In the genomic region with DNA sequence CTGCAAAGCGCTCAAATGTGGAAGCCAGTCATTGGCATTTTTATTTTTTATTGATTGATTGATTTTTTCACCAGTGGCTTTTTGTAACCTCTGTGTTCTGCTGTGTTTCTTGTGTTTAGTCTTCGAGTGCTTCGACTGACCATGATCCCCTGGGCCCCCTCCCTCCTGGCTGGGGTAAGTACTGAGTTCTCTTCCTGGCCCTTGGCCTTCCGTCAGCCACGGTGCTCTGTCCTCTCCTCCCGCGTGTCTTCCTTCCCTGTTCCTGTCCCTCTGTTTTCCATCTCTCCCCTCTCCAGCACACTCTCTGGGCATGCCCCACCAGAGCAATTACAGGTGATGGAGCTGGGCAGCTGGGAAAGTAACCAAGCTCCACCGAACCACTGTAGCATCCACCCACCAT, we compare ENCODE assay signal across 11 cellular contexts. TPM values are rescaled to one million over a fixed set of nuclear protein-coding genes. Genes with fewer than 3 reads are reported as not detected.
DNase-seq lines count a peak whose midpoint lies in the region; ATAC-seq and TF ChIP-seq lines count a peak whose summit lies in the region.
"Had no signal": no experiment of that assay in that cellular context is flagged by ENCODE, and none has a peak within 500 bp of the region (broad histone marks: within the 10 kb centered on the region; RNA-seq: fewer than 3 reads in every experiment).

No MANE protein-coding gene starts in this region.

- H3K27me3 ChIP-seq in fibroblast of lung (ENCODE audit: control insufficient read depth, insufficient read depth, low read length) (no peaks in the 10 kb centered on the region), neural progenitor cell (no peaks in the 10 kb centered on the region), transverse colon (no peaks in the 10 kb centered on the region)

- CTCF ChIA-PET in activated naive CD4-positive, alpha-beta T cell treated with anti-CD3 and anti-CD28 coated beads for 36 hours (lab: Charles Lee) = no interaction called here

- intact Hi-C loops in activated naive CD4-positive, alpha-beta T cell treated with anti-CD3 and anti-CD28 coated beads for 36 hours (cut with micrococcal nuclease) = no loop called here
- intact Hi-C loops in transverse colon (cut with DNase I; ENCODE audit: low total_unique reads) = no loop called here

- H3K4me2 ChIP-seq in fibroblast of lung (ENCODE audit: extremely low read depth, insufficient read depth, low read length) = peak overlapping the region; percentile 76
- H3K4me2 ChIP-seq in neural progenitor cell = no peak overlapping the region

- H3K4me1 ChIP-seq in fibroblast of lung (ENCODE audit: control insufficient read depth, extremely low read depth, insufficient read depth, low read length) (peaks cover 29% of the 10 kb centered on the region), neural progenitor cell (no peaks in the 10 kb centered on the region), transverse colon (peaks cover 0 to 8% (median 0%) of the 10 kb centered on the region in 4 donors)

- no peak overlapping the region for H3K4me3 Mint-ChIP-seq in activated naive CD4-positive, alpha-beta T cell treated with anti-CD3 and anti-CD28 coated beads for 36 hours
- no peak overlapping the region for H3K4me3 Mint-ChIP-seq in neural progenitor cell

- H3K4me1 Mint-ChIP-seq in activated naive CD4-positive, alpha-beta T cell treated with anti-CD3 and anti-CD28 coated beads for 36 hours (ENCODE audit: low read depth) = no peaks in the 10 kb centered on the region
- H3K4me1 Mint-ChIP-seq in neural progenitor cell = peaks cover 17% of the 10 kb centered on the region

- DNase-seq in activated naive CD4-positive, alpha-beta T cell treated with anti-CD3 and anti-CD28 coated beads for 36 hours = no peak
- DNase-seq in activated naive CD4-positive, alpha-beta T cell treated with anti-CD3 and anti-CD28 coated beads, Interleukin-2, amount 50 U/mL, for 72 hours (ENCODE audit: low spot score in 2 of 2) = no peak
- no peak for DNase-seq in fibroblast of lung (ENCODE audit: low read depth in 2 of 2)
- DNase-seq in neural progenitor cell (ENCODE audit: low spot score) = no peak
- DNase-seq in transverse colon = no peak
- DNase-seq in stimulated activated CD8-positive, alpha-beta memory T cell treated with anti-CD3 and anti-CD28 coated beads, Interleukin-4, amount 100 ng/mL, for 48 hours = no peak
- DNase-seq in activated CD4-positive, alpha-beta T cell treated with anti-CD3 and anti-CD28 coated beads for 4 hours = no peak
- DNase-seq: DMS153, NCI-H1105 treated with DMSO at 0.1 percent for 48 hours, NCI-H524 had no signal

- H3K9ac ChIP-seq in fibroblast of lung (ENCODE audit: insufficient read depth, low read length) = peak overlapping the region; percentile 64
- no peak overlapping the region for H3K9ac ChIP-seq in neural progenitor cell

- H3K36me3 ChIP-seq in fibroblast of lung (ENCODE audit: control insufficient read depth, insufficient read depth, low read length) = peaks cover 4% of the 10 kb centered on the region
- no peaks in the 10 kb centered on the region for H3K36me3 ChIP-seq in neural progenitor cell
- no peaks in the 10 kb centered on the region for H3K36me3 ChIP-seq in transverse colon

- peak overlapping the region in 3 of 4 experiments; percentile 22 to 45 (median 32) for H3K4me3 ChIP-seq in fibroblast of lung (replicated peaks in 1 of 4; ENCODE audit: control extremely low read depth in 1 of 4, insufficient read depth in 1 of 4, low read depth in 3 of 4, low read length in 4 of 4)
- H3K4me3 ChIP-seq in neural progenitor cell = no peak overlapping the region
- H3K4me3 ChIP-seq in transverse colon = no peak overlapping the region

- peaks cover 20% of the 10 kb centered on the region for H3K79me2 ChIP-seq in fibroblast of lung (ENCODE audit: control insufficient read depth, insufficient read depth, low read length)
- H3K79me2 ChIP-seq in neural progenitor cell (ENCODE audit: low read depth) = no peaks in the 10 kb centered on the region

- TF ChIP-seq CTCF in fibroblast of lung (conservative IDR thresholded peaks at IDR 0.05 in 1 of 2, IDR thresholded peaks at IDR 0.05 in 1 of 2; ENCODE audit: low read depth in 1 of 2, low read length in 2 of 2) = no peak
- TF ChIP-seq CTCF in neural progenitor cell (IDR thresholded peaks at IDR 0.05) = no peak
- no peak for TF ChIP-seq CTCF in transverse colon (IDR thresholded peaks at IDR 0.05)

- peak overlapping the region; percentile 10 for H3K27ac Mint-ChIP-seq in activated naive CD4-positive, alpha-beta T cell treated with anti-CD3 and anti-CD28 coated beads for 36 hours
- H3K27ac Mint-ChIP-seq in activated naive CD4-positive, alpha-beta T cell treated with anti-CD3 and anti-CD28 coated beads, Interleukin-2, amount 50 U/mL, for 72 hours = peak overlapping the region in 1 of 2 donors; percentile 46
- peak overlapping the region; percentile 20 for H3K27ac Mint-ChIP-seq in neural progenitor cell

- ATAC-seq in activated naive CD4-positive, alpha-beta T cell treated with anti-CD3 and anti-CD28 coated beads, Interleukin-2, amount 50 U/mL, for 72 hours = no peak
- ATAC-seq in HG02852 (IDR thresholded peaks at IDR 0.05; ENCODE audit: unreplicated experiment) = no peak

- no peaks in the 10 kb centered on the region for H3K9me3 ChIP-seq in fibroblast of lung (ENCODE audit: control insufficient read depth, insufficient read depth, low read depth, low read length)
- no peaks in the 10 kb centered on the region for H3K9me3 ChIP-seq in neural progenitor cell (ENCODE audit: low read depth)
- no peaks in the 10 kb centered on the region for H3K9me3 ChIP-seq in transverse colon

- 87 to 88% methylated on average over 6 to 8 of the region's 8 CpGs for WGBS in transverse colon (ENCODE audit: low coverage in 1 of 2), 2 donors

- no peaks in the 10 kb centered on the region for H4K20me1 ChIP-seq in fibroblast of lung (ENCODE audit: control insufficient read depth, extremely low read depth, insufficient read depth, low read length)
- H4K20me1 ChIP-seq in neural progenitor cell (ENCODE audit: low read depth) = no peaks in the 10 kb centered on the region

- H3K9me3 Mint-ChIP-seq in activated naive CD4-positive, alpha-beta T cell treated with anti-CD3 and anti-CD28 coated beads for 36 hours = no peaks in the 10 kb centered on the region
- H3K9me3 Mint-ChIP-seq in activated naive CD4-positive, alpha-beta T cell treated with anti-CD3 and anti-CD28 coated beads, Interleukin-2, amount 50 U/mL, for 72 hours = no peaks in the 10 kb centered on the region
- H3K9me3 Mint-ChIP-seq in neural progenitor cell = no peaks in the 10 kb centered on the region

- in situ Hi-C loops in transverse colon (cut with MboI; ENCODE audit: low pct_ligation_motif_present in 1 of 4, low pct_unique_long_range_greater_than_20kb in 1 of 4, low sequenced_read_pairs in 3 of 4) = loop anchor here in 3 of 4 donors (5.0 to 10.0 kb wide), 2 partner anchors 128 to 131 kb away; no protein-coding TSS in a partner anchor

- no peaks in the 10 kb centered on the region for H3K27me3 Mint-ChIP-seq in activated naive CD4-positive, alpha-beta T cell treated with anti-CD3 and anti-CD28 coated beads for 36 hours (ENCODE audit: low read depth)
- peaks cover 9% of the 10 kb centered on the region for H3K27me3 Mint-ChIP-seq in neural progenitor cell (ENCODE audit: insufficient read depth, low read depth)

- TF ChIP-seq POLR2A in transverse colon (IDR thresholded peaks at IDR 0.05) = no peak

- H2AFZ ChIP-seq in fibroblast of lung (ENCODE audit: low read length) (no peak overlapping the region), neural progenitor cell (replicated peaks) (no peak overlapping the region)

- H3K27ac ChIP-seq in fibroblast of lung (ENCODE audit: insufficient read depth, low read length) (peak overlapping the region; percentile 60), neural progenitor cell (no peak overlapping the region), transverse colon (peak overlapping the region; percentile 17 to 75 (median 57))

- no peaks in the 10 kb centered on the region for H3K36me3 Mint-ChIP-seq in activated naive CD4-positive, alpha-beta T cell treated with anti-CD3 and anti-CD28 coated beads for 36 hours (ENCODE audit: low read depth)
- no peaks in the 10 kb centered on the region for H3K36me3 Mint-ChIP-seq in activated naive CD4-positive, alpha-beta T cell treated with anti-CD3 and anti-CD28 coated beads, Interleukin-2, amount 50 U/mL, for 72 hours
- no peaks in the 10 kb centered on the region for H3K36me3 Mint-ChIP-seq in neural progenitor cell

- no peaks in the 10 kb centered on the region for H3F3A ChIP-seq in neural progenitor cell (ENCODE audit: low read depth)

- TF ChIP-seq EP300 in transverse colon (IDR thresholded peaks at IDR 0.05; ENCODE audit: low read depth) = no peak

RNA-seq across cellular contexts. Expression of a gene that starts 25.8 kb away (rescaled TPM):
- total RNA-seq in activated naive CD4-positive, alpha-beta T cell treated with anti-CD3 and anti-CD28 coated beads for 36 hours = under 1 TPM; 0.17 to 0.19 TPM
- 1 to 10 TPM in 1 of 2 donors, under 1 TPM in 1; 0.09 to 1.8 TPM for total RNA-seq in activated naive CD4-positive, alpha-beta T cell treated with anti-CD3 and anti-CD28 coated beads, Interleukin-2, amount 50 U/mL, for 72 hours
- total RNA-seq in fibroblast of lung (under 0.01 and 0.33 TPM in 2 replicates), neural progenitor cell (ENCODE audit: low replicate concordance) (5.9 and 14.5 TPM in 2 replicates), transverse colon (1 to 10 TPM in 3 of 4 donors, under 1 TPM in 1; 0.40 to 7.8 (median 3.2) TPM)
- polyA plus RNA-seq in fibroblast of lung = 0.07 TPM in 1 of 2 replicates, not detected in the other
- not detected in 2 replicates for polyA plus RNA-seq in fibroblast of lung (2012)
- not detected in 2 replicates for polyA minus RNA-seq in fibroblast of lung (ENCODE audit: low replicate concordance)

Comparison
In these comparisons a context has a peak if more than half of its experiments do, and no peak if none do; other contexts are left out.
1. H3K4me3 ChIP-seq: peak in fibroblast of lung (3 of 4); none in neural progenitor cell (single experiment) and transverse colon (0 of 4).